2 cellular contexts compared by ENCODE assay signal in the genomic region with DNA sequence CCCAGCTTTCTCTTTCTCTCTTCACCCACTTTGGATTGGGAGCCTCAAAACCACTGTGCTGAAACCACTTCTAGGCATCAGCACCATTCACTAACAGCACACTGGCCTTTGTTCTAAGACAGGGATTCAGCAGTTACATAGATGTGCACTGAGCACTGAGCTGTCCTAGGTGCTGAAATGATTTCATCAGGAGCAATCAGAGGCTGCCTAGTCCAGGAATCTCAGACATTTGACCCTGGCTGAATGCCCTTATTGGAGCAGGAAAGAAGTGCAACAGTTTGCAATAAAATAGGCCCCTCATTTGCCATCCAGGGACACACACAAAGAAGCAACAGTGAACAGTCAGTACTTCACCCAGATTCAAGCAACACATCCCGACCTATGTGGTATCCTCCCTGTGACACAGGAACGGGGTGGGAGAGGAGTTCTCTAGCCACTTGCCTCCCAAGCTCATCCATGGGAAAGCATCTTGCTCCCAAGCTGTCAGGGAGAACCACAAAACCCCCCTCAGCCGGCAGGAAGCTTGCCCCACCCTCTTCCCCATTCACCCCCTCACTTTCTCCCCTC.
TF ChIP-seq lines count a peak whose summit lies in the region.

No MANE protein-coding gene starts in this region.

TF ChIP-seq in K562, 482 proteins besides CTCF, POLR2A, EP300 and RAD21 (continued from another document and continues in another):
- TF ChIP-seq, protein P1, sequence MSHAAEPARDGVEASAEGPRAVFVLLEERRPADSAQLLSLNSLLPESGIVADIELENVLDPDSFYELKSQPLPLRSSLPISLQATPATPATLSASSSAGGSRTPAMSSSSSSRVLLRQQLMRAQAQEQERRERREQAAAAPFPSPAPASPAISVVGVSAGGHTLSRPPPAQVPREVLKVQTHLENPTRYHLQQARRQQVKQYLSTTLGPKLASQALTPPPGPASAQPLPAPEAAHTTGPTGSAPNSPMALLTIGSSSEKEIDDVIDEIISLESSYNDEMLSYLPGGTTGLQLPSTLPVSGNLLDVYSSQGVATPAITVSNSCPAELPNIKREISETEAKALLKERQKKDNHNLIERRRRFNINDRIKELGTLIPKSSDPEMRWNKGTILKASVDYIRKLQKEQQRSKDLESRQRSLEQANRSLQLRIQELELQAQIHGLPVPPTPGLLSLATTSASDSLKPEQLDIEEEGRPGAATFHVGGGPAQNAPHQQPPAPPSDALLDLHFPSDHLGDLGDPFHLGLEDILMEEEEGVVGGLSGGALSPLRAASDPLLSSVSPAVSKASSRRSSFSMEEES (CRISPR knock-in tag; IDR thresholded peaks at IDR 0.05) = no peak
- TF ChIP-seq ZNF23 (CRISPR knock-in tag; IDR thresholded peaks at IDR 0.05) (no peak), ZNF263 (CRISPR knock-in tag; IDR thresholded peaks at IDR 0.05; ENCODE audit: borderline replicate concordance) (no peak), NR4A1 (CRISPR knock-in tag; IDR thresholded peaks at IDR 0.05) (no peak), NR4A1 (tag; IDR thresholded peaks at IDR 0.05) (no peak), PTTG1 (tag; IDR thresholded peaks at IDR 0.05; ENCODE audit: low read depth) (no peak), ZNF778 (CRISPR knock-in tag; IDR thresholded peaks at IDR 0.05) (no peak), HNRNPUL1 (IDR thresholded peaks at IDR 0.05; ENCODE audit: low read length) (no peak), EP400 (IDR thresholded peaks at IDR 0.05) (no peak), ZNF436 (CRISPR knock-in tag; IDR thresholded peaks at IDR 0.05) (no peak), ATF1 (CRISPR knock-in tag; IDR thresholded peaks at IDR 0.05) (no peak), ATF1 (tag; IDR thresholded peaks at IDR 0.05) (no peak), TAF15 (IDR thresholded peaks at IDR 0.05; ENCODE audit: low read depth, low read length) (no peak), RB1 (IDR thresholded peaks at IDR 0.05; ENCODE audit: low read depth) (no peak), MYC (IDR thresholded peaks at IDR 0.05; ENCODE audit: low read depth, low read length) (no peak), MYC (CRISPR knock-in tag; IDR thresholded peaks at IDR 0.05; ENCODE audit: borderline replicate concordance, low read depth) (no peak), CHD2 (IDR thresholded peaks at IDR 0.05; ENCODE audit: low read depth, low read length) (no peak), STAT5A (IDR thresholded peaks at IDR 0.05; ENCODE audit: borderline replicate concordance, low read length) (no peak), SAP30 (IDR thresholded peaks at IDR 0.05; ENCODE audit: borderline replicate concordance, insufficient read depth, low read depth, low read length, poor library complexity, severe bottlenecking) (no peak), ZNF766 (CRISPR knock-in tag; conservative IDR thresholded peaks at IDR 0.05) (peak; percentile 76; the same call in 1 of the 2 replicates), ZNF232 (CRISPR knock-in tag; IDR thresholded peaks at IDR 0.05) (no peak)
- TF ChIP-seq, protein P2, sequence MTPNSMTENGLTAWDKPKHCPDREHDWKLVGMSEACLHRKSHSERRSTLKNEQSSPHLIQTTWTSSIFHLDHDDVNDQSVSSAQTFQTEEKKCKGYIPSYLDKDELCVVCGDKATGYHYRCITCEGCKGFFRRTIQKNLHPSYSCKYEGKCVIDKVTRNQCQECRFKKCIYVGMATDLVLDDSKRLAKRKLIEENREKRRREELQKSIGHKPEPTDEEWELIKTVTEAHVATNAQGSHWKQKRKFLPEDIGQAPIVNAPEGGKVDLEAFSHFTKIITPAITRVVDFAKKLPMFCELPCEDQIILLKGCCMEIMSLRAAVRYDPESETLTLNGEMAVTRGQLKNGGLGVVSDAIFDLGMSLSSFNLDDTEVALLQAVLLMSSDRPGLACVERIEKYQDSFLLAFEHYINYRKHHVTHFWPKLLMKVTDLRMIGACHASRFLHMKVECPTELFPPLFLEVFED (CRISPR knock-in tag; conservative IDR thresholded peaks at IDR 0.05) = no peak
- TF ChIP-seq, protein P3, sequence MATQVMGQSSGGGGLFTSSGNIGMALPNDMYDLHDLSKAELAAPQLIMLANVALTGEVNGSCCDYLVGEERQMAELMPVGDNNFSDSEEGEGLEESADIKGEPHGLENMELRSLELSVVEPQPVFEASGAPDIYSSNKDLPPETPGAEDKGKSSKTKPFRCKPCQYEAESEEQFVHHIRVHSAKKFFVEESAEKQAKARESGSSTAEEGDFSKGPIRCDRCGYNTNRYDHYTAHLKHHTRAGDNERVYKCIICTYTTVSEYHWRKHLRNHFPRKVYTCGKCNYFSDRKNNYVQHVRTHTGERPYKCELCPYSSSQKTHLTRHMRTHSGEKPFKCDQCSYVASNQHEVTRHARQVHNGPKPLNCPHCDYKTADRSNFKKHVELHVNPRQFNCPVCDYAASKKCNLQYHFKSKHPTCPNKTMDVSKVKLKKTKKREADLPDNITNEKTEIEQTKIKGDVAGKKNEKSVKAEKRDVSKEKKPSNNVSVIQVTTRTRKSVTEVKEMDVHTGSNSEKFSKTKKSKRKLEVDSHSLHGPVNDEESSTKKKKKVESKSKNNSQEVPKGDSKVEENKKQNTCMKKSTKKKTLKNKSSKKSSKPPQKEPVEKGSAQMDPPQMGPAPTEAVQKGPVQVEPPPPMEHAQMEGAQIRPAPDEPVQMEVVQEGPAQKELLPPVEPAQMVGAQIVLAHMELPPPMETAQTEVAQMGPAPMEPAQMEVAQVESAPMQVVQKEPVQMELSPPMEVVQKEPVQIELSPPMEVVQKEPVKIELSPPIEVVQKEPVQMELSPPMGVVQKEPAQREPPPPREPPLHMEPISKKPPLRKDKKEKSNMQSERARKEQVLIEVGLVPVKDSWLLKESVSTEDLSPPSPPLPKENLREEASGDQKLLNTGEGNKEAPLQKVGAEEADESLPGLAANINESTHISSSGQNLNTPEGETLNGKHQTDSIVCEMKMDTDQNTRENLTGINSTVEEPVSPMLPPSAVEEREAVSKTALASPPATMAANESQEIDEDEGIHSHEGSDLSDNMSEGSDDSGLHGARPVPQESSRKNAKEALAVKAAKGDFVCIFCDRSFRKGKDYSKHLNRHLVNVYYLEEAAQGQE (CRISPR knock-in tag; IDR thresholded peaks at IDR 0.05; ENCODE audit: low read depth) = peak; percentile 96
- TF ChIP-seq, protein P4, sequence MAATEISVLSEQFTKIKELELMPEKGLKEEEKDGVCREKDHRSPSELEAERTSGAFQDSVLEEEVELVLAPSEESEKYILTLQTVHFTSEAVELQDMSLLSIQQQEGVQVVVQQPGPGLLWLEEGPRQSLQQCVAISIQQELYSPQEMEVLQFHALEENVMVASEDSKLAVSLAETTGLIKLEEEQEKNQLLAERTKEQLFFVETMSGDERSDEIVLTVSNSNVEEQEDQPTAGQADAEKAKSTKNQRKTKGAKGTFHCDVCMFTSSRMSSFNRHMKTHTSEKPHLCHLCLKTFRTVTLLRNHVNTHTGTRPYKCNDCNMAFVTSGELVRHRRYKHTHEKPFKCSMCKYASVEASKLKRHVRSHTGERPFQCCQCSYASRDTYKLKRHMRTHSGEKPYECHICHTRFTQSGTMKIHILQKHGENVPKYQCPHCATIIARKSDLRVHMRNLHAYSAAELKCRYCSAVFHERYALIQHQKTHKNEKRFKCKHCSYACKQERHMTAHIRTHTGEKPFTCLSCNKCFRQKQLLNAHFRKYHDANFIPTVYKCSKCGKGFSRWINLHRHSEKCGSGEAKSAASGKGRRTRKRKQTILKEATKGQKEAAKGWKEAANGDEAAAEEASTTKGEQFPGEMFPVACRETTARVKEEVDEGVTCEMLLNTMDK (IDR thresholded peaks at IDR 0.05; ENCODE audit: borderline replicate concordance, insufficient read depth, low read depth, low read length, poor library complexity, severe bottlenecking) = no peak

TF ChIP-seq in HepG2, 621 proteins besides CTCF, POLR2A, EP300 and RAD21 (continued from another document and continues in another):
- TF ChIP-seq, protein P5, sequence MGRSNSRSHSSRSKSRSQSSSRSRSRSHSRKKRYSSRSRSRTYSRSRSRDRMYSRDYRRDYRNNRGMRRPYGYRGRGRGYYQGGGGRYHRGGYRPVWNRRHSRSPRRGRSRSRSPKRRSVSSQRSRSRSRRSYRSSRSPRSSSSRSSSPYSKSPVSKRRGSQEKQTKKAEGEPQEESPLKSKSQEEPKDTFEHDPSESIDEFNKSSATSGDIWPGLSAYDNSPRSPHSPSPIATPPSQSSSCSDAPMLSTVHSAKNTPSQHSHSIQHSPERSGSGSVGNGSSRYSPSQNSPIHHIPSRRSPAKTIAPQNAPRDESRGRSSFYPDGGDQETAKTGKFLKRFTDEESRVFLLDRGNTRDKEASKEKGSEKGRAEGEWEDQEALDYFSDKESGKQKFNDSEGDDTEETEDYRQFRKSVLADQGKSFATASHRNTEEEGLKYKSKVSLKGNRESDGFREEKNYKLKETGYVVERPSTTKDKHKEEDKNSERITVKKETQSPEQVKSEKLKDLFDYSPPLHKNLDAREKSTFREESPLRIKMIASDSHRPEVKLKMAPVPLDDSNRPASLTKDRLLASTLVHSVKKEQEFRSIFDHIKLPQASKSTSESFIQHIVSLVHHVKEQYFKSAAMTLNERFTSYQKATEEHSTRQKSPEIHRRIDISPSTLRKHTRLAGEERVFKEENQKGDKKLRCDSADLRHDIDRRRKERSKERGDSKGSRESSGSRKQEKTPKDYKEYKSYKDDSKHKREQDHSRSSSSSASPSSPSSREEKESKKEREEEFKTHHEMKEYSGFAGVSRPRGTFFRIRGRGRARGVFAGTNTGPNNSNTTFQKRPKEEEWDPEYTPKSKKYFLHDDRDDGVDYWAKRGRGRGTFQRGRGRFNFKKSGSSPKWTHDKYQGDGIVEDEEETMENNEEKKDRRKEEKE (IDR thresholded peaks at IDR 0.05) = no peak
- TF ChIP-seq NFYC (CRISPR knock-in tag; IDR thresholded peaks at IDR 0.05) (peak; percentile 54), RARA (CRISPR knock-in tag; IDR thresholded peaks at IDR 0.05) (peak; percentile 84), ZFP37 (CRISPR knock-in tag; IDR thresholded peaks at IDR 0.05; ENCODE audit: borderline replicate concordance) (peak; percentile 99), ZNF614 (CRISPR knock-in tag; IDR thresholded peaks at IDR 0.05; ENCODE audit: borderline replicate concordance) (peak; percentile 91), KDM2A (CRISPR knock-in tag; IDR thresholded peaks at IDR 0.05; ENCODE audit: borderline replicate concordance, low read depth) (peak; percentile 56; the same call in 1 of the 2 replicates), ZIK1 (CRISPR knock-in tag; IDR thresholded peaks at IDR 0.05; ENCODE audit: borderline replicate concordance, low read depth) (no peak), SAP130 (CRISPR knock-in tag; IDR thresholded peaks at IDR 0.05; ENCODE audit: low read depth) (peak; percentile 83), ATAD3A (CRISPR knock-in tag; IDR thresholded peaks at IDR 0.05) (0 out of 2 replicates have a peak, but pooled peaks have one; percentile 67)
- TF ChIP-seq, protein P6, sequence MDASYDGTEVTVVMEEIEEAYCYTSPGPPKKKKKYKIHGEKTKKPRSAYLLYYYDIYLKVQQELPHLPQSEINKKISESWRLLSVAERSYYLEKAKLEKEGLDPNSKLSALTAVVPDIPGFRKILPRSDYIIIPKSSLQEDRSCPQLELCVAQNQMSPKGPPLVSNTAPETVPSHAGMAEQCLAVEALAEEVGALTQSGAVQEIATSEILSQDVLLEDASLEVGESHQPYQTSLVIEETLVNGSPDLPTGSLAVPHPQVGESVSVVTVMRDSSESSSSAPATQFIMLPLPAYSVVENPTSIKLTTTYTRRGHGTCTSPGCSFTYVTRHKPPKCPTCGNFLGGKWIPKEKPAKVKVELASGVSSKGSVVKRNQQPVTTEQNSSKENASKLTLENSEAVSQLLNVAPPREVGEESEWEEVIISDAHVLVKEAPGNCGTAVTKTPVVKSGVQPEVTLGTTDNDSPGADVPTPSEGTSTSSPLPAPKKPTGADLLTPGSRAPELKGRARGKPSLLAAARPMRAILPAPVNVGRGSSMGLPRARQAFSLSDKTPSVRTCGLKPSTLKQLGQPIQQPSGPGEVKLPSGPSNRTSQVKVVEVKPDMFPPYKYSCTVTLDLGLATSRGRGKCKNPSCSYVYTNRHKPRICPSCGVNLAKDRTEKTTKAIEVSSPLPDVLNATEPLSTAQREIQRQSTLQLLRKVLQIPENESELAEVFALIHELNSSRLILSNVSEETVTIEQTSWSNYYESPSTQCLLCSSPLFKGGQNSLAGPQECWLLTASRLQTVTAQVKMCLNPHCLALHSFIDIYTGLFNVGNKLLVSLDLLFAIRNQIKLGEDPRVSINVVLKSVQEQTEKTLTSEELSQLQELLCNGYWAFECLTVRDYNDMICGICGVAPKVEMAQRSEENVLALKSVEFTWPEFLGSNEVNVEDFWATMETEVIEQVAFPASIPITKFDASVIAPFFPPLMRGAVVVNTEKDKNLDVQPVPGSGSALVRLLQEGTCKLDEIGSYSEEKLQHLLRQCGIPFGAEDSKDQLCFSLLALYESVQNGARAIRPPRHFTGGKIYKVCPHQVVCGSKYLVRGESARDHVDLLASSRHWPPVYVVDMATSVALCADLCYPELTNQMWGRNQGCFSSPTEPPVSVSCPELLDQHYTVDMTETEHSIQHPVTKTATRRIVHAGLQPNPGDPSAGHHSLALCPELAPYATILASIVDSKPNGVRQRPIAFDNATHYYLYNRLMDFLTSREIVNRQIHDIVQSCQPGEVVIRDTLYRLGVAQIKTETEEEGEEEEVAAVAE (CRISPR knock-in tag; IDR thresholded peaks at IDR 0.05; ENCODE audit: borderline replicate concordance) = peak; percentile 95
- TF ChIP-seq, protein P7, sequence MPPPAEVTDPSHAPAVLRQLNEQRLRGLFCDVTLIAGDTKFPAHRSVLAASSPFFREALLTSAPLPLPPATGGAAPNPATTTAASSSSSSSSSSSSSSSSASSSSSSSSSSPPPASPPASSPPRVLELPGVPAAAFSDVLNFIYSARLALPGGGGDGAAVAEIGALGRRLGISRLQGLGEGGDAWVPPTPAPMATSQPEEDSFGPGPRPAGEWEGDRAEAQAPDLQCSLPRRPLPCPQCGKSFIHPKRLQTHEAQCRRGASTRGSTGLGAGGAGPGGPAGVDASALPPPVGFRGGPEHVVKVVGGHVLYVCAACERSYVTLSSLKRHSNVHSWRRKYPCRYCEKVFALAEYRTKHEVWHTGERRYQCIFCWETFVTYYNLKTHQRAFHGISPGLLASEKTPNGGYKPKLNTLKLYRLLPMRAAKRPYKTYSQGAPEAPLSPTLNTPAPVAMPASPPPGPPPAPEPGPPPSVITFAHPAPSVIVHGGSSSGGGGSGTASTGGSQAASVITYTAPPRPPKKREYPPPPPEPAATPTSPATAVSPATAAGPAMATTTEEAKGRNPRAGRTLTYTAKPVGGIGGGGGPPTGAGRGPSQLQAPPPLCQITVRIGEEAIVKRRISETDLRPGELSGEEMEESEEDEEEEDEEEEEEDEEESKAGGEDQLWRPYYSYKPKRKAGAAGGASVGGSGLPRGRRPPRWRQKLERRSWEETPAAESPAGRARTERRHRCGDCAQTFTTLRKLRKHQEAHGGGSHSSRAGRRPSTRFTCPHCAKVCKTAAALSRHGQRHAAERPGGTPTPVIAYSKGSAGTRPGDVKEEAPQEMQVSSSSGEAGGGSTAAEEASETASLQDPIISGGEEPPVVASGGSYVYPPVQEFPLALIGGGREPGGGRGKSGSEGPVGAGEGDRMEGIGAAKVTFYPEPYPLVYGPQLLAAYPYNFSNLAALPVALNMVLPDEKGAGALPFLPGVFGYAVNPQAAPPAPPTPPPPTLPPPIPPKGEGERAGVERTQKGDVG (CRISPR knock-in tag; IDR thresholded peaks at IDR 0.05; ENCODE audit: borderline replicate concordance) = no peak
- TF ChIP-seq, protein P8, sequence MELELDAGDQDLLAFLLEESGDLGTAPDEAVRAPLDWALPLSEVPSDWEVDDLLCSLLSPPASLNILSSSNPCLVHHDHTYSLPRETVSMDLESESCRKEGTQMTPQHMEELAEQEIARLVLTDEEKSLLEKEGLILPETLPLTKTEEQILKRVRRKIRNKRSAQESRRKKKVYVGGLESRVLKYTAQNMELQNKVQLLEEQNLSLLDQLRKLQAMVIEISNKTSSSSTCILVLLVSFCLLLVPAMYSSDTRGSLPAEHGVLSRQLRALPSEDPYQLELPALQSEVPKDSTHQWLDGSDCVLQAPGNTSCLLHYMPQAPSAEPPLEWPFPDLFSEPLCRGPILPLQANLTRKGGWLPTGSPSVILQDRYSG (CRISPR knock-in tag; IDR thresholded peaks at IDR 0.05) = peak; percentile 92; the same call in 1 of the 2 replicates
- TF ChIP-seq, protein P9, sequence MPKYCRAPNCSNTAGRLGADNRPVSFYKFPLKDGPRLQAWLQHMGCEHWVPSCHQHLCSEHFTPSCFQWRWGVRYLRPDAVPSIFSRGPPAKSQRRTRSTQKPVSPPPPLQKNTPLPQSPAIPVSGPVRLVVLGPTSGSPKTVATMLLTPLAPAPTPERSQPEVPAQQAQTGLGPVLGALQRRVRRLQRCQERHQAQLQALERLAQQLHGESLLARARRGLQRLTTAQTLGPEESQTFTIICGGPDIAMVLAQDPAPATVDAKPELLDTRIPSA (CRISPR knock-in tag; IDR thresholded peaks at IDR 0.05; ENCODE audit: borderline replicate concordance) = no peak
